In the genomic region with DNA sequence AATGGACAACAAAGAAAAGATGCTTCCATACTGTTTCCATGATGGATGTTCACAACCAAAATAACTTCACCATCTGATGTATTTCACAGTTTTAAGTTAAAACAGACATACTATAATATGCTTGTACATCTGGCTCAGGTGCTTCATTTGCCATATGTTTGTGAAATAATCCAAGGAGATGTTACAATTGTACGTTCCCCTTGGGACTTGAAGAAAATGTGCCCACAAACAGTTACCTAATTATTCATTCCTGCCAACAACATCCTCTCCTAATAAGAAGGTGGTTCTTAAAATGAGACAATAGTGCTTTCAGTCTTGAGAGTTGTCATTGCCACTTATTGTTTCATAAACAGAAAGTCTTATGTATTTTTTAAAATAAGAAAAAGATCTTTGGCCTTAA, we compare ENCODE assay signal across 2 cellular contexts.
TF ChIP-seq lines count a peak whose summit lies in the region.

No MANE protein-coding gene starts in this region.

TF ChIP-seq in A549, 52 proteins besides CTCF, POLR2A, EP300 and RAD21 (continued from another document):
- TF ChIP-seq TFCP2L1 (CRISPR knock-in tag; IDR thresholded peaks at IDR 0.05) (no peak), JUNB (IDR thresholded peaks at IDR 0.05) (no peak), CEBPB (IDR thresholded peaks at IDR 0.05) (no peak)

TF ChIP-seq in GM12878, 131 proteins besides CTCF, POLR2A, EP300 and RAD21:
- TF ChIP-seq, protein P1, sequence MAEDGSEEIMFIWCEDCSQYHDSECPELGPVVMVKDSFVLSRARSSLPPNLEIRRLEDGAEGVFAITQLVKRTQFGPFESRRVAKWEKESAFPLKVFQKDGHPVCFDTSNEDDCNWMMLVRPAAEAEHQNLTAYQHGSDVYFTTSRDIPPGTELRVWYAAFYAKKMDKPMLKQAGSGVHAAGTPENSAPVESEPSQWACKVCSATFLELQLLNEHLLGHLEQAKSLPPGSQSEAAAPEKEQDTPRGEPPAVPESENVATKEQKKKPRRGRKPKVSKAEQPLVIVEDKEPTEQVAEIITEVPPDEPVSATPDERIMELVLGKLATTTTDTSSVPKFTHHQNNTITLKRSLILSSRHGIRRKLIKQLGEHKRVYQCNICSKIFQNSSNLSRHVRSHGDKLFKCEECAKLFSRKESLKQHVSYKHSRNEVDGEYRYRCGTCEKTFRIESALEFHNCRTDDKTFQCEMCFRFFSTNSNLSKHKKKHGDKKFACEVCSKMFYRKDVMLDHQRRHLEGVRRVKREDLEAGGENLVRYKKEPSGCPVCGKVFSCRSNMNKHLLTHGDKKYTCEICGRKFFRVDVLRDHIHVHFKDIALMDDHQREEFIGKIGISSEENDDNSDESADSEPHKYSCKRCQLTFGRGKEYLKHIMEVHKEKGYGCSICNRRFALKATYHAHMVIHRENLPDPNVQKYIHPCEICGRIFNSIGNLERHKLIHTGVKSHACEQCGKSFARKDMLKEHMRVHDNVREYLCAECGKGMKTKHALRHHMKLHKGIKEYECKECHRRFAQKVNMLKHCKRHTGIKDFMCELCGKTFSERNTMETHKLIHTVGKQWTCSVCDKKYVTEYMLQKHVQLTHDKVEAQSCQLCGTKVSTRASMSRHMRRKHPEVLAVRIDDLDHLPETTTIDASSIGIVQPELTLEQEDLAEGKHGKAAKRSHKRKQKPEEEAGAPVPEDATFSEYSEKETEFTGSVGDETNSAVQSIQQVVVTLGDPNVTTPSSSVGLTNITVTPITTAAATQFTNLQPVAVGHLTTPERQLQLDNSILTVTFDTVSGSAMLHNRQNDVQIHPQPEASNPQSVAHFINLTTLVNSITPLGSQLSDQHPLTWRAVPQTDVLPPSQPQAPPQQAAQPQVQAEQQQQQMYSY (CRISPR knock-in tag; IDR thresholded peaks at IDR 0.05): no peak
- TF ChIP-seq BCL11A (IDR thresholded peaks at IDR 0.05; ENCODE audit: low read depth, low read length) (0 out of 2 replicates have a peak, but pooled peaks have one; percentile 24), ATF7 (IDR thresholded peaks at IDR 0.05; ENCODE audit: low read depth) (peak; percentile 35; the same call in 1 of the 2 replicates), MXI1 (IDR thresholded peaks at IDR 0.05; ENCODE audit: low read depth, low read length) (no peak), NRF1 (conservative IDR thresholded peaks at IDR 0.05; ENCODE audit: low read depth, low read length) (no peak), RUNX3 (IDR thresholded peaks at IDR 0.05; ENCODE audit: low read length) (peak; percentile 26; the same call in 1 of the 2 replicates), YBX1 (IDR thresholded peaks at IDR 0.05) (no peak), FOXM1 (IDR thresholded peaks at IDR 0.05; ENCODE audit: low read depth, low read length) (no peak; the same call in 1 of the 2 replicates), ZNF622 (IDR thresholded peaks at IDR 0.05) (no peak), ZZZ3 (IDR thresholded peaks at IDR 0.05; ENCODE audit: control insufficient read depth, insufficient read length, low read depth) (no peak), ZNF217 (IDR thresholded peaks at IDR 0.05) (no peak), SUPT20H (IDR thresholded peaks at IDR 0.05; ENCODE audit: borderline replicate concordance, control insufficient read depth, low read depth, low read length) (no peak), IKZF1 (conservative IDR thresholded peaks at IDR 0.05) (no peak), CHD2 (IDR thresholded peaks at IDR 0.05; ENCODE audit: borderline replicate concordance, low read depth, low read length) (no peak), ZNF274 (IDR thresholded peaks at IDR 0.05; ENCODE audit: insufficient read depth, insufficient read length) (no peak), FOS (IDR thresholded peaks at IDR 0.05; ENCODE audit: borderline replicate concordance, extremely low read depth, insufficient read length) (no peak), POU2F2 (IDR thresholded peaks at IDR 0.05; ENCODE audit: borderline replicate concordance, low read depth, low read length) (no peak), RELA (IDR thresholded peaks at IDR 0.05; ENCODE audit: borderline replicate concordance, partially characterized antibody) (no peak), EED (IDR thresholded peaks at IDR 0.05; ENCODE audit: low read depth) (no peak), RCOR1 (conservative IDR thresholded peaks at IDR 0.05; ENCODE audit: low read depth, low read length) (no peak), BRCA1 (IDR thresholded peaks at IDR 0.05; ENCODE audit: low read depth, low read length) (no peak), LARP7 (IDR thresholded peaks at IDR 0.05) (no peak), IKZF2 (IDR thresholded peaks at IDR 0.05) (peak; percentile 47 to 65; a peak in 2 of 4 replicates), MEF2B (IDR thresholded peaks at IDR 0.05; ENCODE audit: partially characterized antibody, poor library complexity, severe bottlenecking) (peak; percentile 80), DPF2 (IDR thresholded peaks at IDR 0.05) (peak; percentile 55; the same call in 1 of the 2 replicates), MTA2 (IDR thresholded peaks at IDR 0.05; ENCODE audit: low read depth) (peak; percentile 83; the same call in 1 of the 2 replicates), KLF5 (IDR thresholded peaks at IDR 0.05; ENCODE audit: partially characterized antibody) (no peak), MTA3 (IDR thresholded peaks at IDR 0.05; ENCODE audit: borderline replicate concordance, low read length) (no peak), GATAD2B (conservative IDR thresholded peaks at IDR 0.05; ENCODE audit: low read depth) (0 out of 2 replicates have a peak, but pooled peaks have one; percentile 38), JUNB (IDR thresholded peaks at IDR 0.05) (peak; percentile 37; the same call in 1 of the 2 replicates)
- TF ChIP-seq, protein P2, sequence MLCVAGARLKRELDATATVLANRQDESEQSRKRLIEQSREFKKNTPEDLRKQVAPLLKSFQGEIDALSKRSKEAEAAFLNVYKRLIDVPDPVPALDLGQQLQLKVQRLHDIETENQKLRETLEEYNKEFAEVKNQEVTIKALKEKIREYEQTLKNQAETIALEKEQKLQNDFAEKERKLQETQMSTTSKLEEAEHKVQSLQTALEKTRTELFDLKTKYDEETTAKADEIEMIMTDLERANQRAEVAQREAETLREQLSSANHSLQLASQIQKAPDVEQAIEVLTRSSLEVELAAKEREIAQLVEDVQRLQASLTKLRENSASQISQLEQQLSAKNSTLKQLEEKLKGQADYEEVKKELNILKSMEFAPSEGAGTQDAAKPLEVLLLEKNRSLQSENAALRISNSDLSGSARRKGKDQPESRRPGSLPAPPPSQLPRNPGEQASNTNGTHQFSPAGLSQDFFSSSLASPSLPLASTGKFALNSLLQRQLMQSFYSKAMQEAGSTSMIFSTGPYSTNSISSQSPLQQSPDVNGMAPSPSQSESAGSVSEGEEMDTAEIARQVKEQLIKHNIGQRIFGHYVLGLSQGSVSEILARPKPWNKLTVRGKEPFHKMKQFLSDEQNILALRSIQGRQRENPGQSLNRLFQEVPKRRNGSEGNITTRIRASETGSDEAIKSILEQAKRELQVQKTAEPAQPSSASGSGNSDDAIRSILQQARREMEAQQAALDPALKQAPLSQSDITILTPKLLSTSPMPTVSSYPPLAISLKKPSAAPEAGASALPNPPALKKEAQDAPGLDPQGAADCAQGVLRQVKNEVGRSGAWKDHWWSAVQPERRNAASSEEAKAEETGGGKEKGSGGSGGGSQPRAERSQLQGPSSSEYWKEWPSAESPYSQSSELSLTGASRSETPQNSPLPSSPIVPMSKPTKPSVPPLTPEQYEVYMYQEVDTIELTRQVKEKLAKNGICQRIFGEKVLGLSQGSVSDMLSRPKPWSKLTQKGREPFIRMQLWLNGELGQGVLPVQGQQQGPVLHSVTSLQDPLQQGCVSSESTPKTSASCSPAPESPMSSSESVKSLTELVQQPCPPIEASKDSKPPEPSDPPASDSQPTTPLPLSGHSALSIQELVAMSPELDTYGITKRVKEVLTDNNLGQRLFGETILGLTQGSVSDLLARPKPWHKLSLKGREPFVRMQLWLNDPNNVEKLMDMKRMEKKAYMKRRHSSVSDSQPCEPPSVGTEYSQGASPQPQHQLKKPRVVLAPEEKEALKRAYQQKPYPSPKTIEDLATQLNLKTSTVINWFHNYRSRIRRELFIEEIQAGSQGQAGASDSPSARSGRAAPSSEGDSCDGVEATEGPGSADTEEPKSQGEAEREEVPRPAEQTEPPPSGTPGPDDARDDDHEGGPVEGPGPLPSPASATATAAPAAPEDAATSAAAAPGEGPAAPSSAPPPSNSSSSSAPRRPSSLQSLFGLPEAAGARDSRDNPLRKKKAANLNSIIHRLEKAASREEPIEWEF (IDR thresholded peaks at IDR 0.05; ENCODE audit: insufficient replicate concordance, low read depth, low read length): no peak
- TF ChIP-seq, protein P3, sequence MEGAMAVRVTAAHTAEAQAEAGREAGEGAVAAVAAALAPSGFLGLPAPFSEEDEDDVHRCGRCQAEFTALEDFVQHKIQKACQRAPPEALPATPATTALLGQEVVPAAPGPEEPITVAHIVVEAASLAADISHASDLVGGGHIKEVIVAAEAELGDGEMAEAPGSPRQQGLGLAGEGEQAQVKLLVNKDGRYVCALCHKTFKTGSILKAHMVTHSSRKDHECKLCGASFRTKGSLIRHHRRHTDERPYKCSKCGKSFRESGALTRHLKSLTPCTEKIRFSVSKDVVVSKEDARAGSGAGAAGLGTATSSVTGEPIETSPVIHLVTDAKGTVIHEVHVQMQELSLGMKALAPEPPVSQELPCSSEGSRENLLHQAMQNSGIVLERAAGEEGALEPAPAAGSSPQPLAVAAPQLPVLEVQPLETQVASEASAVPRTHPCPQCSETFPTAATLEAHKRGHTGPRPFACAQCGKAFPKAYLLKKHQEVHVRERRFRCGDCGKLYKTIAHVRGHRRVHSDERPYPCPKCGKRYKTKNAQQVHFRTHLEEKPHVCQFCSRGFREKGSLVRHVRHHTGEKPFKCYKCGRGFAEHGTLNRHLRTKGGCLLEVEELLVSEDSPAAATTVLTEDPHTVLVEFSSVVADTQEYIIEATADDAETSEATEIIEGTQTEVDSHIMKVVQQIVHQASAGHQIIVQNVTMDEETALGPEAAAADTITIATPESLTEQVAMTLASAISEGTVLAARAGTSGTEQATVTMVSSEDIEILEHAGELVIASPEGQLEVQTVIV (IDR thresholded peaks at IDR 0.05; ENCODE audit: borderline replicate concordance, partially characterized antibody): no peak
- TF ChIP-seq, protein P4, sequence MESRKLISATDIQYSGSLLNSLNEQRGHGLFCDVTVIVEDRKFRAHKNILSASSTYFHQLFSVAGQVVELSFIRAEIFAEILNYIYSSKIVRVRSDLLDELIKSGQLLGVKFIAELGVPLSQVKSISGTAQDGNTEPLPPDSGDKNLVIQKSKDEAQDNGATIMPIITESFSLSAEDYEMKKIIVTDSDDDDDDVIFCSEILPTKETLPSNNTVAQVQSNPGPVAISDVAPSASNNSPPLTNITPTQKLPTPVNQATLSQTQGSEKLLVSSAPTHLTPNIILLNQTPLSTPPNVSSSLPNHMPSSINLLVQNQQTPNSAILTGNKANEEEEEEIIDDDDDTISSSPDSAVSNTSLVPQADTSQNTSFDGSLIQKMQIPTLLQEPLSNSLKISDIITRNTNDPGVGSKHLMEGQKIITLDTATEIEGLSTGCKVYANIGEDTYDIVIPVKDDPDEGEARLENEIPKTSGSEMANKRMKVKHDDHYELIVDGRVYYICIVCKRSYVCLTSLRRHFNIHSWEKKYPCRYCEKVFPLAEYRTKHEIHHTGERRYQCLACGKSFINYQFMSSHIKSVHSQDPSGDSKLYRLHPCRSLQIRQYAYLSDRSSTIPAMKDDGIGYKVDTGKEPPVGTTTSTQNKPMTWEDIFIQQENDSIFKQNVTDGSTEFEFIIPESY (IDR thresholded peaks at IDR 0.05): no peak
- TF ChIP-seq, protein P5, sequence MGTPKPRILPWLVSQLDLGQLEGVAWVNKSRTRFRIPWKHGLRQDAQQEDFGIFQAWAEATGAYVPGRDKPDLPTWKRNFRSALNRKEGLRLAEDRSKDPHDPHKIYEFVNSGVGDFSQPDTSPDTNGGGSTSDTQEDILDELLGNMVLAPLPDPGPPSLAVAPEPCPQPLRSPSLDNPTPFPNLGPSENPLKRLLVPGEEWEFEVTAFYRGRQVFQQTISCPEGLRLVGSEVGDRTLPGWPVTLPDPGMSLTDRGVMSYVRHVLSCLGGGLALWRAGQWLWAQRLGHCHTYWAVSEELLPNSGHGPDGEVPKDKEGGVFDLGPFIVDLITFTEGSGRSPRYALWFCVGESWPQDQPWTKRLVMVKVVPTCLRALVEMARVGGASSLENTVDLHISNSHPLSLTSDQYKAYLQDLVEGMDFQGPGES (IDR thresholded peaks at IDR 0.05): no peak
